ENCODE assay signal across 16 cellular contexts in the genomic region with DNA sequence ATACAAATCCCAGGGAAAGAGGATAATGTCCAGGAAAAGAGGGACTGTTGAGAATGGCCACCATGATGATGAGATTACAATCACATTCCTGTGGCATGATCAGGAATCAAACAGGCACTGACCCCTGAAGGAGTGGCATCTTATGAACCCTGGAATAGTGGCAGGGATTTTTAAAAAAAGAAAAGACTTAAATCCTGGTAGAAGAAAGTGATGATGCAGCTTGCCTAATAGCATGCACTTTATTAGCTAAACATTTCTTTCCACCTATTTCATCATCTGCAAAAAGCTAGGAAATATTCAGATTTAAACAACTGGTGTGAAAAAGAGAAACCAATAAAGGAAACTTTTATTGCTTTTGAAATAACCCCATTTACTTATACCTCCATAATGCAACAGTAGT.
"Had no signal": no experiment of that assay in that cellular context is flagged by ENCODE, and none has a peak within 500 bp of the region (broad histone marks: within the 10 kb centered on the region; RNA-seq: fewer than 3 reads in every experiment).

No MANE protein-coding gene starts in this region.

- H3K36me3 ChIP-seq: sigmoid colon, transverse colon, uterus had no signal

- H3K9me3 ChIP-seq: body of pancreas, sigmoid colon, transverse colon, uterus had no signal

- H3K27me3 ChIP-seq: body of pancreas, sigmoid colon, transverse colon, uterus had no signal

- H2AFZ ChIP-seq: parathyroid adenoma had no signal

- H3K9ac ChIP-seq: parathyroid adenoma had no signal

- H3K4me1 ChIP-seq: body of pancreas, parathyroid adenoma, sigmoid colon, transverse colon, uterus had no signal

- FAIRE-seq: colon had no signal

- ATAC-seq: activated CD8-positive, alpha-beta memory T cell treated with anti-CD3 and anti-CD28 coated beads, Interleukin-2, amount 10 ng/mL, durations not matched to agents 7 days and 5 days; body of pancreas; natural killer cell; stimulated activated naive CD8-positive, alpha-beta T cell treated with anti-CD3 and anti-CD28 coated beads, Interleukin-15, Interleukin-2, amounts not matched to agents 100 U/mL and 50 U/mL, for 24 hours had no signal

- DNase-seq: activated B cell treated with CpG ODN at 0.5 μM for 24 hours; activated CD4-positive, alpha-beta memory T cell treated with anti-CD3 and anti-CD28 coated beads, Interleukin-2, amount 10 ng/mL, durations not matched to agents 7 days and 5 days; activated CD4-positive, alpha-beta T cell treated with anti-CD3 and anti-CD28 coated beads for 4 hours; activated CD8-positive, alpha-beta memory T cell treated with anti-CD3 and anti-CD28 coated beads, Interleukin-2, amount 10 ng/mL, durations not matched to agents 7 days and 5 days; amniotic stem cell; body of pancreas; mesendoderm; natural killer cell; sigmoid colon; stimulated activated CD4-positive, alpha-beta T cell treated with anti-CD3 and anti-CD28 coated beads, Interleukin-1b, Interleukin-23, amount 100 ng/mL, for 48 hours; stimulated activated naive CD8-positive, alpha-beta T cell treated with anti-CD3 and anti-CD28 coated beads, Interleukin-15, Interleukin-2, amounts not matched to agents 100 U/mL and 50 U/mL, for 24 hours; substantia nigra; transverse colon; uterus had no signal

- H3K27ac ChIP-seq: body of pancreas, parathyroid adenoma, sigmoid colon, transverse colon, uterus had no signal

- H3K4me3 ChIP-seq: body of pancreas, sigmoid colon, transverse colon, uterus had no signal

- H3K79me2 ChIP-seq: parathyroid adenoma had no signal
